15 cellular contexts compared by ENCODE assay signal in the genomic region with DNA sequence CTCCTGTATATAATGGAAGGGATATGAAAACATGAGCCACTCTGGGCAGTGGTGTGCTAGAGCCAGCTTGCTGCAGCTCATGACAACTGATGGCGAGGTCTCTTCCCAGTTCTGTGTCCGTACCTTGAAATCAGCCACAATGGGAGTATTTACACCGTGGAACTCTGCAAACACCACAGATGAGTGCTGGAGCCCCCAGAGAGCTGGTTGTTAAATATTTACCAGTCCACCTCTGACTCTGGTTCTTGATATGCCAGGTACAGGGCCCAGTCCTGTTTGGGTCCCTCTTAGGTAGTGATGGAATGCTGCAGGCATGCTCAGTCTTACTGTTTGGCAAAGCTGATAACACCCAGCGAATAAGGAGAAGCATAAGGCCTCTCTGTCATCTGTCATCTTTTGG.
DNase-seq lines count a peak whose midpoint lies in the region; ATAC-seq, FAIRE-seq and TF ChIP-seq lines count a peak whose summit lies in the region.
"Had no signal": no experiment of that assay in that cellular context is flagged by ENCODE, and none has a peak within 500 bp of the region (broad histone marks: within the 10 kb centered on the region; RNA-seq: fewer than 3 reads in every experiment).

No MANE protein-coding gene starts in this region.

- ATAC-seq in PC-3 (no peak), foreskin keratinocyte (no peak)
- no peak for ATAC-seq in activated T-helper 17 cell treated with anti-CD3 and anti-CD28 coated beads, Interleukin-2, amount 50 U/mL, for 72 hours (replicated peaks)

- H3K27me3 Mint-ChIP-seq in progenitor cell of endocrine pancreas, result peaks cover under 1% of the 10 kb centered on the region
- H3K27me3 Mint-ChIP-seq in activated T-helper 17 cell treated with anti-CD3 and anti-CD28 coated beads, Interleukin-2, amount 50 U/mL, for 72 hours, result peaks cover 4% of the 10 kb centered on the region

- no peaks in the 10 kb centered on the region for H3K9me2 ChIP-seq in PC-3 (replicated peaks; ENCODE audit: low read length)

- H3F3A ChIP-seq in PC-3 (ENCODE audit: low read length, unreplicated experiment), result no peaks in the 10 kb centered on the region

- POLR2A ChIA-PET in PC-3 (lab: Charles Lee; ENCODE audit: unreplicated experiment), result no interaction called here

- no peak overlapping the region for H3K4me3 Mint-ChIP-seq in progenitor cell of endocrine pancreas (ENCODE audit: low read depth)
- H3K4me3 Mint-ChIP-seq in activated T-helper 17 cell treated with anti-CD3 and anti-CD28 coated beads, Interleukin-2, amount 50 U/mL, for 72 hours, result no peak overlapping the region

- 85 to 90% (median 88%) methylated on average over 4 of the region's 4 CpGs for WGBS in small intestine, 3 donors

- H3K27me3 ChIP-seq in PC-3 (ENCODE audit: low read length) (no peaks in the 10 kb centered on the region), foreskin keratinocyte (no peaks in the 10 kb centered on the region), small intestine (ENCODE audit: control insufficient read depth in 2 of 2, insufficient read depth in 2 of 2, low read length in 2 of 2) (no peaks in the 10 kb centered on the region)

- no peaks in the 10 kb centered on the region for H3K36me3 Mint-ChIP-seq in progenitor cell of endocrine pancreas (ENCODE audit: insufficient read depth)
- H3K36me3 Mint-ChIP-seq in activated T-helper 17 cell treated with anti-CD3 and anti-CD28 coated beads, Interleukin-2, amount 50 U/mL, for 72 hours (ENCODE audit: low read depth), result no peaks in the 10 kb centered on the region

- peak overlapping the region; percentile 14; the same call in 1 of the 2 replicates for H2AFZ ChIP-seq in PC-3 (ENCODE audit: low read length)

- intact Hi-C loops in PC-3 (cut with micrococcal nuclease), result no loop called here

- H3K9me3 ChIP-seq in PC-3 (ENCODE audit: low read length) (no peaks in the 10 kb centered on the region), small intestine (ENCODE audit: control insufficient read depth, low read depth) (no peaks in the 10 kb centered on the region)

- peaks cover 15% of the 10 kb centered on the region for H3K4me1 Mint-ChIP-seq in progenitor cell of endocrine pancreas (ENCODE audit: low read depth)
- no peaks in the 10 kb centered on the region for H3K4me1 Mint-ChIP-seq in activated T-helper 17 cell treated with anti-CD3 and anti-CD28 coated beads, Interleukin-2, amount 50 U/mL, for 72 hours

- no peaks in the 10 kb centered on the region for H3K9me3 Mint-ChIP-seq in progenitor cell of endocrine pancreas (ENCODE audit: low read depth)
- H3K9me3 Mint-ChIP-seq in activated T-helper 17 cell treated with anti-CD3 and anti-CD28 coated beads, Interleukin-2, amount 50 U/mL, for 72 hours, result no peaks in the 10 kb centered on the region

- H3K79me2 ChIP-seq in PC-3 (ENCODE audit: low read length), result no peaks in the 10 kb centered on the region

- H3K9ac ChIP-seq in PC-3 (ENCODE audit: low read length), result no peak overlapping the region

- no peak for FAIRE-seq in small intestine (lab: Jason Lieb, UNC)

- H3K27ac ChIP-seq in PC-3 (ENCODE audit: low read length) (no peak overlapping the region), foreskin keratinocyte (peak overlapping the region; percentile 63), small intestine (ENCODE audit: low read depth in 1 of 2, low read length in 1 of 2) (no peak overlapping the region)
- H3K27ac ChIP-seq: 22Rv1 had no signal

- H3K36me3 ChIP-seq in PC-3 (ENCODE audit: low read depth, low read length), result no peaks in the 10 kb centered on the region
- no peaks in the 10 kb centered on the region for H3K36me3 ChIP-seq in small intestine (ENCODE audit: control insufficient read depth in 2 of 2, insufficient read depth in 2 of 2, low read length in 2 of 2)

- CTCF ChIA-PET in PC-3 (lab: Charles Lee), result no interaction called here

- peak overlapping the region; percentile 76 for H3K27ac Mint-ChIP-seq in progenitor cell of endocrine pancreas
- no peak overlapping the region for H3K27ac Mint-ChIP-seq in activated T-helper 17 cell treated with anti-CD3 and anti-CD28 coated beads, Interleukin-2, amount 50 U/mL, for 72 hours

- H3K4me3 ChIP-seq in PC-3 (ENCODE audit: low read length) (no peak overlapping the region), small intestine (ENCODE audit: low read depth in 1 of 2, low read length in 2 of 2) (no peak overlapping the region)

- TF ChIP-seq CTCF in PC-3 (conservative IDR thresholded peaks at IDR 0.05; ENCODE audit: low read depth, low read length), result no peak
- TF ChIP-seq CTCF in foreskin keratinocyte (conservative IDR thresholded peaks at IDR 0.05), result no peak
- no peak for TF ChIP-seq CTCF in progenitor cell of endocrine pancreas (IDR thresholded peaks at IDR 0.05; ENCODE audit: unreplicated experiment)

- peak; percentile 49 for DNase-seq in DMS53 (lab: John Stamatoyannopoulos, UW)
- no peak for DNase-seq in DMS53 treated with DMSO at 0.1 percent for 48 hours (lab: John Stamatoyannopoulos, UW; ENCODE audit: unreplicated experiment)
- no peak for DNase-seq in PC-3
- DNase-seq in foreskin keratinocyte, result no peak
- DNase-seq in progenitor cell of endocrine pancreas (ENCODE audit: low spot score, unreplicated experiment), result no peak
- no peak for DNase-seq in SKM-1 treated with dmso at 0.1 percent for 144 hours (lab: John Stamatoyannopoulos, UW; ENCODE audit: unreplicated experiment)
- no peak for DNase-seq in small intestine
- DNase-seq: C1 segment of cervical spinal cord, DMS153, NCI-H1436, NCI-H2081, NCI-H526, Right ventricle myocardium superior had no signal

- H3K4me1 ChIP-seq in PC-3 (ENCODE audit: insufficient read depth, low read length), result peaks cover 8% of the 10 kb centered on the region; the same call in 1 of the 2 replicates
- H3K4me1 ChIP-seq in foreskin keratinocyte, result peaks cover 5% of the 10 kb centered on the region
- no peaks in the 10 kb centered on the region for H3K4me1 ChIP-seq in small intestine (ENCODE audit: control insufficient read depth in 2 of 2, insufficient read depth in 1 of 2, low read depth in 1 of 2, low read length in 1 of 2)

- H4K20me1 ChIP-seq in PC-3 (ENCODE audit: low read length), result no peaks in the 10 kb centered on the region

- BruUV-seq in PC-3 (replicated peaks; lab: Mats Ljungman, UMichigan), result no TSS peak

- H3K4me2 ChIP-seq in PC-3 (ENCODE audit: low read length), result no peak overlapping the region
